ENCODE assay signal across 7 cellular contexts in the genomic region with DNA sequence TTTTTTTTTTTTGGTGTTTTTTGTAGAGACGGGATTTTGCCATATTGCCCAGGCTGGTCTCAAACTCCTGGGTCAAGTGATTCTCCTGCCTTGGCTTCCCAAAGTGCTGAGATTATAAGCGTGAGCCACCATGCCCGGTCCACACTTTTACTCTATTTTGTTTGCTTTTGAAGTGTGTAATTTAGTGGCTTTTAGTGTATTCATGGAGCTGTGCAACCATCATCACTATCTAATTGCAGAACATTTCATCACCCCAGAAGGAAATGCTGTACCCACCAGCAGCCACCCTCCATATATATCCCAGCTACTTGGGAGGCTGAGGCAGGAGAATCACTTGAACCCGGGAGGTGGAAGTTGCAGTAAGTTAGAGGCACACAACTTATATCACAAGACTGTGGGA.
"Had no signal": no experiment of that assay in that cellular context is flagged by ENCODE, and none has a peak within 500 bp of the region (broad histone marks: within the 10 kb centered on the region; RNA-seq: fewer than 3 reads in every experiment).

No MANE protein-coding gene starts in this region.

- ATAC-seq: GM23338, HepG2 had no signal

- H3K4me3 ChIP-seq: GM23338 had no signal

- DNase-seq: H9, HCEC 1CT, HFFc6, KG1 had no signal

- H3K4me2 ChIP-seq: GM23338 had no signal

- H2AFZ ChIP-seq: GM23338 had no signal

- H3K27ac ChIP-seq: HL-60 had no signal
